Comparison of ENCODE assay signal across 20 cellular contexts in genomic region chr9:94729199-94729598, GRCh38. TPM values are rescaled to one million over a fixed set of nuclear protein-coding genes. Genes with fewer than 3 reads are reported as not detected.
DNase-seq lines count a peak whose midpoint lies in the region; ATAC-seq and TF ChIP-seq lines count a peak whose summit lies in the region.
"Had no signal": no experiment of that assay in that cellular context is flagged by ENCODE, and none has a peak within 500 bp of the region (broad histone marks: within the 10 kb centered on the region; RNA-seq: fewer than 3 reads in every experiment).

No MANE protein-coding gene starts in this region.

- no peak for TF ChIP-seq POLR2A in erythroblast (IDR thresholded peaks at IDR 0.05; ENCODE audit: low read length)

- no peaks in the 10 kb centered on the region for H3K27me3 Mint-ChIP-seq in MCF 10A (ENCODE audit: insufficient read depth, unreplicated experiment)
- no peaks in the 10 kb centered on the region for H3K27me3 Mint-ChIP-seq in activated T-cell treated with anti-CD3 and anti-CD28 coated beads, Interleukin-2, amount 50 U/mL, for 24 hours

- H3K36me3 Mint-ChIP-seq in MCF 10A (ENCODE audit: insufficient read depth, unreplicated experiment): peaks cover 7% of the 10 kb centered on the region
- peaks cover 17% of the 10 kb centered on the region for H3K36me3 Mint-ChIP-seq in activated T-cell treated with anti-CD3 and anti-CD28 coated beads, Interleukin-2, amount 50 U/mL, for 24 hours (ENCODE audit: low read depth)

- POLR2A ChIA-PET in MCF 10A (lab: Yijun Ruan, JAX): interaction anchor here (1.3 kb wide), 1 partner anchor 280 kb away, joined by 3 read pairs; no protein-coding TSS in a partner anchor

- no peak overlapping the region for H2AFZ ChIP-seq in mammary epithelial cell (ENCODE audit: low read depth, low read length)
- no peak overlapping the region for H2AFZ ChIP-seq in OCI-LY1 (ENCODE audit: low read length)
- H2AFZ ChIP-seq: PC-9 had no signal

- H3K36me3 ChIP-seq in mammary epithelial cell (ENCODE audit: insufficient read depth, low read length) (no peaks in the 10 kb centered on the region), OCI-LY1 (ENCODE audit: insufficient read depth, low read length) (peaks cover 6% of the 10 kb centered on the region; the same call in 1 of the 2 replicates)

- TF ChIP-seq CTCF in MCF 10A (IDR thresholded peaks at IDR 0.05; ENCODE audit: unreplicated experiment): no peak
- no peak for TF ChIP-seq CTCF in mammary epithelial cell (conservative IDR thresholded peaks at IDR 0.05 in 1 of 2, IDR thresholded peaks at IDR 0.05 in 1 of 2; ENCODE audit: extremely low read depth in 1 of 2, insufficient read depth in 1 of 2, low read depth in 1 of 2, low read length in 2 of 2)
- peak; percentile 45; the same call in 1 of the 2 replicates for TF ChIP-seq CTCF in OCI-LY1 (IDR thresholded peaks at IDR 0.05; ENCODE audit: low read length)

- H3F3A ChIP-seq in OCI-LY1 (ENCODE audit: insufficient read depth, low read length): no peaks in the 10 kb centered on the region

- H3K79me2 ChIP-seq in mammary epithelial cell (ENCODE audit: insufficient read depth, low read length) (peaks cover 24% of the 10 kb centered on the region), OCI-LY1 (ENCODE audit: insufficient read depth, low read length) (peaks cover 20% of the 10 kb centered on the region)

- no peaks in the 10 kb centered on the region for H3K9me3 Mint-ChIP-seq in MCF 10A (ENCODE audit: unreplicated experiment)
- no peaks in the 10 kb centered on the region for H3K9me3 Mint-ChIP-seq in activated T-cell treated with anti-CD3 and anti-CD28 coated beads, Interleukin-2, amount 50 U/mL, for 24 hours

- no peak overlapping the region for H3K4me2 ChIP-seq in mammary epithelial cell (ENCODE audit: insufficient read depth, low read depth, low read length)
- H3K4me2 ChIP-seq in OCI-LY1 (ENCODE audit: low read length): no peak overlapping the region
- H3K4me2 ChIP-seq: PC-9 had no signal

- intact Hi-C loops in MCF 10A (cut with micrococcal nuclease) (loop anchor here (5.0 kb wide), 1 partner anchor 288 kb away; no protein-coding TSS in a partner anchor), mammary epithelial cell (cut with micrococcal nuclease) (loop anchor here (5.0 kb wide), 1 partner anchor 47 kb away; no protein-coding TSS in a partner anchor)

- H3K4me1 ChIP-seq in mammary epithelial cell (ENCODE audit: insufficient read depth, low read length): peaks cover 6% of the 10 kb centered on the region
- peaks cover 22% of the 10 kb centered on the region for H3K4me1 ChIP-seq in OCI-LY1 (ENCODE audit: insufficient read depth, low read length, severe bottlenecking)
- H3K4me1 ChIP-seq: Caco-2 had no signal

- ATAC-seq in HG03460 (IDR thresholded peaks at IDR 0.05; ENCODE audit: unreplicated experiment): no peak
- ATAC-seq: Right ventricle myocardium inferior had no signal

- no peaks in the 10 kb centered on the region for H3K9me3 ChIP-seq in mammary epithelial cell (replicated peaks; ENCODE audit: insufficient read depth, low read length)
- no peaks in the 10 kb centered on the region for H3K9me3 ChIP-seq in OCI-LY1 (ENCODE audit: low read length)
- H3K9me3 ChIP-seq: Caco-2 had no signal

- peaks cover 13% of the 10 kb centered on the region for H3K4me1 Mint-ChIP-seq in MCF 10A (ENCODE audit: insufficient read depth, unreplicated experiment)
- peaks cover 23% of the 10 kb centered on the region for H3K4me1 Mint-ChIP-seq in activated T-cell treated with anti-CD3 and anti-CD28 coated beads, Interleukin-2, amount 50 U/mL, for 24 hours (ENCODE audit: low read depth)

- no peaks in the 10 kb centered on the region for H3K9me2 ChIP-seq in OCI-LY1 (ENCODE audit: low read depth, low read length)

- dilution Hi-C loops in mammary epithelial cell (cut with HindIII; ENCODE audit: low sequenced_read_pairs): no loop called here

- no peak overlapping the region for H3K4me3 ChIP-seq in mammary epithelial cell (replicated peaks in 1 of 3; ENCODE audit: insufficient read depth in 1 of 3, low read depth in 2 of 3, low read length in 3 of 3)
- H3K4me3 ChIP-seq in OCI-LY1 (ENCODE audit: low read depth, low read length, poor library complexity, severe bottlenecking): no peak overlapping the region
- H3K4me3 ChIP-seq: PC-9, SK-N-MC had no signal

- H3K27ac ChIP-seq in mammary epithelial cell (ENCODE audit: insufficient read depth, low read depth, low read length): no peak overlapping the region
- H3K27ac ChIP-seq in OCI-LY1 (ENCODE audit: low read depth, low read length, poor library complexity, severe bottlenecking): no peak overlapping the region
- H3K27ac ChIP-seq: PC-9, SK-N-MC had no signal

- BruUV-seq in MCF 10A (replicated peaks; lab: Mats Ljungman, UMichigan) (no TSS peak), mammary epithelial cell (replicated peaks; lab: Mats Ljungman, UMichigan) (no TSS peak)

- in situ Hi-C loops in mammary epithelial cell (cut with MboI; ENCODE audit: low sequenced_read_pairs in 2 of 2): no loop called here

- CTCF ChIA-PET in MCF 10A (lab: Yijun Ruan, JAX) (no interaction called here), mammary epithelial cell (lab: Charles Lee; ENCODE audit: low non-redundant PET) (no interaction called here)

- H3K27me3 ChIP-seq in mammary epithelial cell (ENCODE audit: insufficient read depth, low read length) (no peaks in the 10 kb centered on the region), OCI-LY1 (ENCODE audit: insufficient read depth, low read length) (no peaks in the 10 kb centered on the region)

- H3K27ac Mint-ChIP-seq in MCF 10A (ENCODE audit: low read depth, unreplicated experiment): peak overlapping the region; percentile 29
- H3K27ac Mint-ChIP-seq in activated T-cell treated with anti-CD3 and anti-CD28 coated beads, Interleukin-2, amount 50 U/mL, for 24 hours: no peak overlapping the region

- H4K20me1 ChIP-seq in mammary epithelial cell (ENCODE audit: insufficient read depth, low read length): no peaks in the 10 kb centered on the region
- no peaks in the 10 kb centered on the region for H4K20me1 ChIP-seq in OCI-LY1 (ENCODE audit: insufficient read depth, low read length)

- H3K4me3 Mint-ChIP-seq in MCF 10A (ENCODE audit: unreplicated experiment): no peak overlapping the region
- no peak overlapping the region for H3K4me3 Mint-ChIP-seq in activated T-cell treated with anti-CD3 and anti-CD28 coated beads, Interleukin-2, amount 50 U/mL, for 24 hours
- H3K4me3 Mint-ChIP-seq: CD14-positive monocyte had no signal

- DNase-seq in MCF 10A (ENCODE audit: unreplicated experiment): no peak
- DNase-seq in mammary epithelial cell: no peak
- peak; percentile 6 to 24 for DNase-seq in erythroblast (lab: John Stamatoyannopoulos, UW)
- no peak for DNase-seq in iPS-NIHi11 (ENCODE audit: low spot score)
- no peak for DNase-seq in activated T-cell treated with anti-CD3 and anti-CD28 coated beads, Interleukin-2, amount 50 U/mL, for 24 hours
- DNase-seq: Caco-2, DMS79, KG1, NCI-H1048, NCI-H1436 treated with DMSO at 0.1 percent for 48 hours, NCI-H2029 treated with DMSO at 0.1 percent for 48 hours, NCI-H2171 treated with DMSO at 0.1 percent for 48 hours, NCI-H446 treated with DMSO at 0.1 percent for 48 hours, NCI-H748 treated with DMSO at 0.1 percent for 48 hours, PC-9 had no signal

- H3K9ac ChIP-seq in mammary epithelial cell (ENCODE audit: insufficient read depth, low read length) (no peak overlapping the region), OCI-LY1 (ENCODE audit: low read length) (no peak overlapping the region)

- 91% methylated on average over 3 of the region's 3 CpGs for WGBS in mammary epithelial cell (ENCODE audit: low coverage, missing lambda C conversion rate)

RNA-seq across cellular contexts. Expression of gene AOPEP, which starts 2.7 kb away (rescaled TPM):
- total RNA-seq in MCF 10A (2022) (32.4 and 34.6 TPM in 2 replicates), mammary epithelial cell (10 to 100 TPM; 25.6 to 80.7 TPM)
- polyA plus RNA-seq in mammary epithelial cell: 20.9 TPM
- 13.7 TPM for polyA minus RNA-seq in mammary epithelial cell

Comparison
In these comparisons a context has a peak if more than half of its experiments do, and no peak if none do; other contexts are left out.
1. DNase-seq: peak in erythroblast (2 of 2); none in MCF 10A (single experiment), mammary epithelial cell (single experiment), iPS-NIHi11 (single experiment) and activated T-cell treated with anti-CD3 and anti-CD28 coated beads, Interleukin-2, amount 50 U/mL, for 24 hours (single experiment).